27 cellular contexts compared by ENCODE assay signal in the genomic region with DNA sequence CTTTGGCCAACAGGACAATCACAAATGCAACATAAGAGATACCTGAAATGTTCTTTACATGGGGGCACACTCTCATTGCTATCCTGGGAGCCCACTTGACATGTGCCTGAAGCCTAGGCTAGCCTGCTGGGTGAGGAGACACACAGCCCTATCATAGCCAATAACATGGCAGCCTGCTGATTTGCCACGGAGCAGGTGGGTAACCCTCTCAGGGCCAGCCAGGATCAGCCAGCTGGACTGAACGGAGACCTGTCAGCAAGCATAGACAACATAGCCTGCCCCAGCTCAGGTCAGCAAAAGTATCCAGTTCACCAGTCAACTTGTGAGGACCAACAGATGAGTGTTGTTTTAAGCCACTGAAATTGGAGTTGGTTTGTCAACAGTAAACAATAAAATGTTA.
"Had no signal": no experiment of that assay in that cellular context is flagged by ENCODE, and none has a peak within 500 bp of the region (broad histone marks: within the 10 kb centered on the region; RNA-seq: fewer than 3 reads in every experiment).

No MANE protein-coding gene starts in this region.

- DNase-seq: activated CD4-positive, alpha-beta T cell treated with anti-CD3 and anti-CD28 coated beads, Interleukin-2, amount 50 U/mL, for 1 hour; activated CD4-positive, CD25-positive, alpha-beta regulatory T cell treated with anti-CD3 and anti-CD28 coated beads, Interleukin-2, amount 50 U/mL, for 72 hours; activated CD8-positive, alpha-beta T cell treated with anti-CD3 and anti-CD28 coated beads for 36 hours; activated T-cell treated with anti-CD3 and anti-CD28 coated beads, Interleukin-2, amount 50 U/mL, for 4 hours; esophagus squamous epithelium; foreskin melanocyte; left ventricle myocardium inferior; ovary; retina; sigmoid colon; small intestine; stimulated activated CD4-positive, alpha-beta T cell treated with anti-CD3 and anti-CD28 coated beads, Interleukin-4, amount 100 ng/mL, for 24 hours; stimulated activated naive CD8-positive, alpha-beta T cell treated with anti-CD3 and anti-CD28 coated beads, Interleukin-15, amount 100 ng/mL, for 72 hours; substantia nigra; T-helper 2 cell; upper lobe of left lung had no signal

- H3K36me3 ChIP-seq: esophagus squamous epithelium, left ventricle myocardium inferior, neutrophil, ovary, sigmoid colon, upper lobe of left lung had no signal

- H3K4me1 Mint-ChIP-seq: central memory CD8-positive, alpha-beta T cell; nephron; stimulated activated effector memory CD8-positive, alpha-beta T cell treated with anti-CD3 and anti-CD28 coated beads, Interleukin-12 subunit alpha, Interleukin-12 subunit beta, amount 100 ng/mL, for 72 hours; stimulated activated naive CD8-positive, alpha-beta T cell treated with anti-CD3 and anti-CD28 coated beads, Interleukin-15, amount 100 ng/mL, for 72 hours had no signal

- H3K27ac Mint-ChIP-seq: activated CD8-positive, alpha-beta T cell treated with anti-CD3 and anti-CD28 coated beads for 36 hours; activated naive CD4-positive, alpha-beta T cell treated with anti-CD3 and anti-CD28 coated beads, Interleukin-2, amount 50 U/mL, for 72 hours; activated T-helper 2 cell treated with anti-CD3 and anti-CD28 coated beads, Interferon-gamma antibody, Interleukin-2, Interleukin-4, amounts not matched to agents 10 μg/mL and 5 μg/mL and 100 μg/mL, durations not matched to agents 14 hours and 24 hours and 36 hours; dendritic cell treated with granulocyte-macrophage colony-stimulating factor and Interleukin-4, amounts not matched to agents 40 ng/mL and 50 ng/mL, for 4 days; nephron; progenitor cell of endocrine pancreas; stimulated activated effector memory CD8-positive, alpha-beta T cell treated with anti-CD3 and anti-CD28 coated beads, Interleukin-12 subunit alpha, Interleukin-12 subunit beta, amount 100 ng/mL, for 72 hours; stimulated activated naive CD8-positive, alpha-beta T cell treated with anti-CD3 and anti-CD28 coated beads, Interleukin-15, amount 100 ng/mL, for 72 hours had no signal

- H3K27me3 ChIP-seq: esophagus squamous epithelium, neutrophil, ovary, sigmoid colon, upper lobe of left lung had no signal

- H3K27ac ChIP-seq: epithelial cell of prostate, esophagus squamous epithelium, left ventricle myocardium inferior, neutrophil, ovary, sigmoid colon, upper lobe of left lung had no signal

- ATAC-seq: activated CD8-positive, alpha-beta T cell treated with anti-CD3 and anti-CD28 coated beads for 36 hours; activated T-cell treated with anti-CD3 and anti-CD28 coated beads, Interleukin-2, amount 50 U/mL, for 4 hours; stimulated activated effector memory CD8-positive, alpha-beta T cell treated with anti-CD3 and anti-CD28 coated beads, Interleukin-12 subunit alpha, Interleukin-12 subunit beta, amount 100 ng/mL, for 72 hours; stimulated activated naive CD8-positive, alpha-beta T cell treated with anti-CD3 and anti-CD28 coated beads, Interleukin-15, amount 100 ng/mL, for 72 hours had no signal

- H3K4me3 ChIP-seq: esophagus squamous epithelium, left ventricle myocardium inferior, lung, ovary, sigmoid colon, upper lobe of left lung had no signal

- H3K9me3 ChIP-seq: esophagus squamous epithelium, left ventricle myocardium inferior, neutrophil, ovary, sigmoid colon, upper lobe of left lung had no signal

- H3K36me3 Mint-ChIP-seq: activated naive CD4-positive, alpha-beta T cell treated with anti-CD3 and anti-CD28 coated beads, Interleukin-2, amount 50 U/mL, for 72 hours; stimulated activated effector memory CD8-positive, alpha-beta T cell treated with anti-CD3 and anti-CD28 coated beads, Interleukin-12 subunit alpha, Interleukin-12 subunit beta, amount 100 ng/mL, for 72 hours had no signal

- H3K9me3 Mint-ChIP-seq: activated T-cell treated with anti-CD3 and anti-CD28 coated beads, Interleukin-2, amount 50 U/mL, for 4 hours; dendritic cell treated with granulocyte-macrophage colony-stimulating factor and Interleukin-4, amounts not matched to agents 40 ng/mL and 50 ng/mL, for 4 days; nephron; stimulated activated naive CD8-positive, alpha-beta T cell treated with anti-CD3 and anti-CD28 coated beads, Interleukin-15, amount 100 ng/mL, for 72 hours had no signal

- H3K27me3 Mint-ChIP-seq: activated CD8-positive, alpha-beta T cell treated with anti-CD3 and anti-CD28 coated beads for 36 hours; central memory CD8-positive, alpha-beta T cell; dendritic cell treated with granulocyte-macrophage colony-stimulating factor and Interleukin-4, amounts not matched to agents 40 ng/mL and 50 ng/mL, for 4 days; progenitor cell of endocrine pancreas; stimulated activated naive CD8-positive, alpha-beta T cell treated with anti-CD3 and anti-CD28 coated beads, Interleukin-15, amount 100 ng/mL, for 72 hours had no signal

- H3K4me3 Mint-ChIP-seq: activated CD8-positive, alpha-beta T cell treated with anti-CD3 and anti-CD28 coated beads for 36 hours; activated T-cell treated with anti-CD3 and anti-CD28 coated beads, Interleukin-2, amount 50 U/mL, for 4 hours; central memory CD8-positive, alpha-beta T cell; dendritic cell treated with granulocyte-macrophage colony-stimulating factor and Interleukin-4, amounts not matched to agents 40 ng/mL and 50 ng/mL, for 4 days; nephron; stimulated activated effector memory CD8-positive, alpha-beta T cell treated with anti-CD3 and anti-CD28 coated beads, Interleukin-12 subunit alpha, Interleukin-12 subunit beta, amount 100 ng/mL, for 72 hours; stimulated activated naive CD8-positive, alpha-beta T cell treated with anti-CD3 and anti-CD28 coated beads, Interleukin-15, amount 100 ng/mL, for 72 hours had no signal

- H3K4me1 ChIP-seq: esophagus squamous epithelium, left ventricle myocardium inferior, sigmoid colon, upper lobe of left lung had no signal

- FAIRE-seq: bronchial epithelial cell had no signal
